10 cellular contexts compared by ENCODE assay signal in genomic region chr19:43638214-43638990, GRCh38. TPM values are rescaled to one million over a fixed set of nuclear protein-coding genes. Genes with fewer than 3 reads are reported as not detected.
DNase-seq lines count a peak whose midpoint lies in the region; ATAC-seq and TF ChIP-seq lines count a peak whose summit lies in the region.
"Had no signal": no experiment of that assay in that cellular context is flagged by ENCODE, and none has a peak within 500 bp of the region (broad histone marks: within the 10 kb centered on the region; RNA-seq: fewer than 3 reads in every experiment).

No MANE protein-coding gene starts in this region.

- no peak for DNase-seq in activated CD8-positive, alpha-beta memory T cell treated with anti-CD3 and anti-CD28 coated beads, Interleukin-2, amount 10 ng/mL, durations not matched to agents 7 days and 5 days
- DNase-seq in activated CD8-positive, alpha-beta memory T cell treated with anti-CD3 and anti-CD28 coated beads for 24 hours, result no peak
- DNase-seq in WTC11 (ENCODE audit: low spot score) (no peak), glutamatergic neuron (no peak), GM19238 (ENCODE audit: insufficient read length, low spot score) (no peak)
- DNase-seq: AML-193; central memory CD4-positive, alpha-beta T cell had no signal

- H3K4me1 Mint-ChIP-seq in activated CD8-positive, alpha-beta memory T cell treated with anti-CD3 and anti-CD28 coated beads, Interleukin-2, amount 10 ng/mL, durations not matched to agents 7 days and 5 days, result peaks cover 10% of the 10 kb centered on the region
- H3K4me1 Mint-ChIP-seq in WTC11 (peaks cover 23% of the 10 kb centered on the region), glutamatergic neuron (ENCODE audit: low read depth, unreplicated experiment) (peaks cover 9% of the 10 kb centered on the region)
- peaks cover 23% of the 10 kb centered on the region for H3K4me1 Mint-ChIP-seq in stimulated activated memory B cell treated with anti-CD40 and anti-IgM and Interleukin-4, amounts not matched to agents 10 μg/mL and 1 μg/mL and 100 μg/mL, for 72 hours

- no peaks in the 10 kb centered on the region for H3K36me3 Mint-ChIP-seq in activated CD8-positive, alpha-beta memory T cell treated with anti-CD3 and anti-CD28 coated beads, Interleukin-2, amount 10 ng/mL, durations not matched to agents 7 days and 5 days
- H3K36me3 Mint-ChIP-seq in WTC11 (no peaks in the 10 kb centered on the region), glutamatergic neuron (ENCODE audit: unreplicated experiment) (peaks cover 8% of the 10 kb centered on the region)
- no peaks in the 10 kb centered on the region for H3K36me3 Mint-ChIP-seq in stimulated activated memory B cell treated with anti-CD40 and anti-IgM and Interleukin-4, amounts not matched to agents 10 μg/mL and 1 μg/mL and 100 μg/mL, for 72 hours

- no peak for ATAC-seq in activated CD8-positive, alpha-beta memory T cell treated with anti-CD3 and anti-CD28 coated beads, Interleukin-2, amount 10 ng/mL, durations not matched to agents 7 days and 5 days
- ATAC-seq in WTC11, result no peak
- peak; percentile 64 for ATAC-seq in stimulated activated memory B cell treated with anti-CD40 and anti-IgM and Interleukin-4, amounts not matched to agents 10 μg/mL and 1 μg/mL and 100 μg/mL, for 72 hours
- ATAC-seq in GM21367 (IDR thresholded peaks at IDR 0.05; ENCODE audit: unreplicated experiment), result no peak
- no peak for ATAC-seq in GM18861 (IDR thresholded peaks at IDR 0.05; ENCODE audit: unreplicated experiment)

- TF ChIP-seq CTCF in WTC11 (IDR thresholded peaks at IDR 0.05) (no peak), glutamatergic neuron (IDR thresholded peaks at IDR 0.05; ENCODE audit: partially characterized antibody, unreplicated experiment) (no peak)

- H3K9me3 Mint-ChIP-seq in activated CD8-positive, alpha-beta memory T cell treated with anti-CD3 and anti-CD28 coated beads, Interleukin-2, amount 10 ng/mL, durations not matched to agents 7 days and 5 days (ENCODE audit: low read depth), result no peaks in the 10 kb centered on the region
- H3K9me3 Mint-ChIP-seq in WTC11, result no peaks in the 10 kb centered on the region
- peaks cover 17% of the 10 kb centered on the region for H3K9me3 Mint-ChIP-seq in glutamatergic neuron (ENCODE audit: unreplicated experiment)
- H3K9me3 Mint-ChIP-seq in stimulated activated memory B cell treated with anti-CD40 and anti-IgM and Interleukin-4, amounts not matched to agents 10 μg/mL and 1 μg/mL and 100 μg/mL, for 72 hours, result no peaks in the 10 kb centered on the region

- no peak overlapping the region for H3K27ac Mint-ChIP-seq in activated CD8-positive, alpha-beta memory T cell treated with anti-CD3 and anti-CD28 coated beads, Interleukin-2, amount 10 ng/mL, durations not matched to agents 7 days and 5 days
- H3K27ac Mint-ChIP-seq in WTC11, result no peak overlapping the region
- peak overlapping the region; percentile 85 for H3K27ac Mint-ChIP-seq in glutamatergic neuron (ENCODE audit: unreplicated experiment)
- peak overlapping the region; percentile 23 for H3K27ac Mint-ChIP-seq in stimulated activated memory B cell treated with anti-CD40 and anti-IgM and Interleukin-4, amounts not matched to agents 10 μg/mL and 1 μg/mL and 100 μg/mL, for 72 hours

- CTCF ChIA-PET in activated CD8-positive, alpha-beta memory T cell treated with anti-CD3 and anti-CD28 coated beads, Interleukin-2, amount 10 ng/mL, durations not matched to agents 7 days and 5 days (lab: Charles Lee), result no interaction called here
- CTCF ChIA-PET in WTC11 (lab: Charles Lee), result no interaction called here

- POLR2A ChIA-PET in WTC11 (lab: Charles Lee), result no interaction called here

- H3K27me3 Mint-ChIP-seq in activated CD8-positive, alpha-beta memory T cell treated with anti-CD3 and anti-CD28 coated beads, Interleukin-2, amount 10 ng/mL, durations not matched to agents 7 days and 5 days, result peaks cover 43% of the 10 kb centered on the region
- H3K27me3 Mint-ChIP-seq in WTC11 (ENCODE audit: low read depth) (peaks cover 72% of the 10 kb centered on the region), glutamatergic neuron (ENCODE audit: unreplicated experiment) (peaks cover 22% of the 10 kb centered on the region)
- H3K27me3 Mint-ChIP-seq in stimulated activated memory B cell treated with anti-CD40 and anti-IgM and Interleukin-4, amounts not matched to agents 10 μg/mL and 1 μg/mL and 100 μg/mL, for 72 hours, result peaks cover 75% of the 10 kb centered on the region

- peak overlapping the region; percentile 54 for H3K4me3 Mint-ChIP-seq in activated CD8-positive, alpha-beta memory T cell treated with anti-CD3 and anti-CD28 coated beads, Interleukin-2, amount 10 ng/mL, durations not matched to agents 7 days and 5 days
- H3K4me3 Mint-ChIP-seq in WTC11, result peak overlapping the region; percentile 78
- peak overlapping the region; percentile 95 for H3K4me3 Mint-ChIP-seq in glutamatergic neuron (ENCODE audit: unreplicated experiment)
- peak overlapping the region; percentile 77 for H3K4me3 Mint-ChIP-seq in stimulated activated memory B cell treated with anti-CD40 and anti-IgM and Interleukin-4, amounts not matched to agents 10 μg/mL and 1 μg/mL and 100 μg/mL, for 72 hours

TF ChIP-seq in WTC11, 78 proteins besides CTCF, POLR2A, EP300 and RAD21 (continues in another document):
- TF ChIP-seq FOXP4 (CRISPR knock-in tag; IDR thresholded peaks at IDR 0.05) (no peak), PRRX2 (CRISPR knock-in tag; IDR thresholded peaks at IDR 0.05) (no peak), STAT6 (CRISPR knock-in tag; conservative IDR thresholded peaks at IDR 0.05; ENCODE audit: low read depth) (no peak)
- TF ChIP-seq, protein P1, sequence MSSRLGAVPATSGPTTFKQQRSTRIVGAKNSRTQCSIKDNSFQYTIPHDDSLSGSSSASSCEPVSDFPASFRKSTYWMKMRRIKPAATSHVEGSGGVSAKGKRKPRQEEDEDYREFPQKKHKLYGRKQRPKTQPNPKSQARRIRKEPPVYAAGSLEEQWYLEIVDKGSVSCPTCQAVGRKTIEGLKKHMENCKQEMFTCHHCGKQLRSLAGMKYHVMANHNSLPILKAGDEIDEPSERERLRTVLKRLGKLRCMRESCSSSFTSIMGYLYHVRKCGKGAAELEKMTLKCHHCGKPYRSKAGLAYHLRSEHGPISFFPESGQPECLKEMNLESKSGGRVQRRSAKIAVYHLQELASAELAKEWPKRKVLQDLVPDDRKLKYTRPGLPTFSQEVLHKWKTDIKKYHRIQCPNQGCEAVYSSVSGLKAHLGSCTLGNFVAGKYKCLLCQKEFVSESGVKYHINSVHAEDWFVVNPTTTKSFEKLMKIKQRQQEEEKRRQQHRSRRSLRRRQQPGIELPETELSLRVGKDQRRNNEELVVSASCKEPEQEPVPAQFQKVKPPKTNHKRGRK (CRISPR knock-in tag; IDR thresholded peaks at IDR 0.05; ENCODE audit: borderline replicate concordance), result no peak

RNA-seq across cellular contexts. Expression of gene CADM4, which starts 1.2 kb away (rescaled TPM):
- under 1 TPM; 0.09 to 0.12 TPM for total RNA-seq in activated CD8-positive, alpha-beta memory T cell treated with anti-CD3 and anti-CD28 coated beads, Interleukin-2, amount 10 ng/mL, durations not matched to agents 7 days and 5 days
- total RNA-seq in WTC11 (2021) (12.2 to 13.3 TPM (median 12.4 TPM) in 3 replicates), glutamatergic neuron (ENCODE audit: unreplicated experiment) (52.4 TPM)

RNA-seq across cellular contexts. Expression of gene ZNF428, which starts 19.0 kb away (rescaled TPM):
- total RNA-seq in activated CD8-positive, alpha-beta memory T cell treated with anti-CD3 and anti-CD28 coated beads, Interleukin-2, amount 10 ng/mL, durations not matched to agents 7 days and 5 days, result 10 to 100 TPM; 23.0 to 23.2 TPM
- total RNA-seq in WTC11 (2021) (19.2 to 20.1 TPM (median 20.0 TPM) in 3 replicates), glutamatergic neuron (ENCODE audit: unreplicated experiment) (139 TPM)

RNA-seq across cellular contexts. Expression of gene SRRM5, which starts 26.5 kb away (rescaled TPM):
- under 1 TPM; 0.37 to 0.79 TPM for total RNA-seq in activated CD8-positive, alpha-beta memory T cell treated with anti-CD3 and anti-CD28 coated beads, Interleukin-2, amount 10 ng/mL, durations not matched to agents 7 days and 5 days
- total RNA-seq in WTC11 (2021) (0.34 to 0.44 TPM (median 0.42 TPM) in 3 replicates), glutamatergic neuron (ENCODE audit: unreplicated experiment) (0.51 TPM)

RNA-seq across cellular contexts. Expression of gene PLAUR, which starts 31.6 kb away (rescaled TPM):
- total RNA-seq in activated CD8-positive, alpha-beta memory T cell treated with anti-CD3 and anti-CD28 coated beads, Interleukin-2, amount 10 ng/mL, durations not matched to agents 7 days and 5 days, result 10 to 100 TPM; 10.3 to 10.4 TPM
- total RNA-seq in WTC11 (2021) (10.5 to 14.4 TPM (median 13.5 TPM) in 3 replicates), glutamatergic neuron (ENCODE audit: unreplicated experiment) (2.9 TPM)

RNA-seq across cellular contexts. Expression of gene ZNF576, which starts 42.0 kb away (rescaled TPM):
- 10 to 100 TPM; 18.6 to 21.3 TPM for total RNA-seq in activated CD8-positive, alpha-beta memory T cell treated with anti-CD3 and anti-CD28 coated beads, Interleukin-2, amount 10 ng/mL, durations not matched to agents 7 days and 5 days
- 15.9 to 18.5 TPM (median 16.5 TPM) in 3 replicates for total RNA-seq in WTC11 (2021)
- 15.0 TPM for total RNA-seq in glutamatergic neuron (ENCODE audit: unreplicated experiment)

Comparison
In these comparisons a context has a peak if more than half of its experiments do, and no peak if none do; other contexts are left out.
1. H3K27ac Mint-ChIP-seq: peak in glutamatergic neuron (single experiment) and stimulated activated memory B cell treated with anti-CD40 and anti-IgM and Interleukin-4, amounts not matched to agents 10 μg/mL and 1 μg/mL and 100 μg/mL, for 72 hours (single experiment); none in activated CD8-positive, alpha-beta memory T cell treated with anti-CD3 and anti-CD28 coated beads, Interleukin-2, amount 10 ng/mL, durations not matched to agents 7 days and 5 days (single experiment) and WTC11 (single experiment).
2. RNA of gene CADM4, which starts 1.2 kb away (total RNA-seq): 52.4 TPM in glutamatergic neuron (single experiment) and 12.2 to 13.3 TPM in WTC11; 0.09 to 0.12 TPM in activated CD8-positive, alpha-beta memory T cell treated with anti-CD3 and anti-CD28 coated beads, Interleukin-2, amount 10 ng/mL, durations not matched to agents 7 days and 5 days; every median in the first group is over 10 times any median in the second.
3. Peak in every context shown above with its lines, with median percentiles within 50 percentile points of each other: H3K4me3 Mint-ChIP-seq.